ENCODE assay signal across 18 cellular contexts in the genomic region with DNA sequence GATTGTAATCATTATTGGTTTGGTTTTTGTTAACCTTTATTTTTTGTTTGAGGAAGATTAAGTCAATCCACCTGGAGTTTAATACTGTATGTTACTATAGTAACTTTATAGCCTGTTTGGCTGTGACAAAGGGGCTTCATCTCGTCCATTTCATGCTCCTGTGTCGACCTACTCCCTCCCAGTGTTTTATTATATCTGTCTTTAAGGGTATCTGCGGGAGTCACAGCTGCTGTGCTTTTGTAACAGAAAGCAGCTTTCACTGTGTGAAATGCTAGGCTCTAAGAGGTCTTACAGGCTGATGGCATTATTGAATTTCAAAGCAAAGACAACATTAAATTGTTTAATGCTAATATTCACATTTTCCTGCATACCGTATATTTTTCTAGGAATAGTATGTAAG.
DNase-seq lines count a peak whose midpoint lies in the region; TF ChIP-seq lines count a peak whose summit lies in the region.
"Had no signal": no experiment of that assay in that cellular context is flagged by ENCODE, and none has a peak within 500 bp of the region (broad histone marks: within the 10 kb centered on the region; RNA-seq: fewer than 3 reads in every experiment).

No MANE protein-coding gene starts in this region.

- H3K4me3 ChIP-seq in HUES48 (ENCODE audit: low read depth, low read length): no peak overlapping the region
- H3K4me3 ChIP-seq: PC-9 had no signal

- peak overlapping the region; percentile 70 for H3K27ac ChIP-seq in HUES48 (ENCODE audit: low read depth, low read length)
- H3K27ac ChIP-seq: PC-9 had no signal

- TF ChIP-seq CTCF in glutamatergic neuron (IDR thresholded peaks at IDR 0.05; ENCODE audit: partially characterized antibody, unreplicated experiment): no peak
- no peak for TF ChIP-seq CTCF in progenitor cell of endocrine pancreas (IDR thresholded peaks at IDR 0.05; ENCODE audit: unreplicated experiment)
- no peak for TF ChIP-seq CTCF in Calu3 (IDR thresholded peaks at IDR 0.05; ENCODE audit: unreplicated experiment)

- no peaks in the 10 kb centered on the region for H3K27me3 ChIP-seq in HUES48 (ENCODE audit: control insufficient read depth, insufficient read depth, low read length)

- no peaks in the 10 kb centered on the region for H3K36me3 ChIP-seq in HUES48 (ENCODE audit: control insufficient read depth, insufficient read depth, low read length)

- no peak overlapping the region for H3K9ac ChIP-seq in HUES48 (ENCODE audit: low read depth, low read length)

- CTCF ChIA-PET in Calu3 (lab: Charles Lee): no interaction called here

- no peaks in the 10 kb centered on the region; the same call in 1 of the 2 replicates for H3K9me3 ChIP-seq in HUES48 (ENCODE audit: control insufficient read depth, insufficient read depth, low read length)
- H3K9me3 ChIP-seq: Caco-2 had no signal

- H3K36me3 Mint-ChIP-seq in glutamatergic neuron (ENCODE audit: unreplicated experiment) (peaks cover 6% of the 10 kb centered on the region), progenitor cell of endocrine pancreas (ENCODE audit: insufficient read depth) (no peaks in the 10 kb centered on the region), Calu3 (ENCODE audit: insufficient read depth, unreplicated experiment) (no peaks in the 10 kb centered on the region)
- H3K36me3 Mint-ChIP-seq: CD14-positive monocyte, IgD-negative memory B cell had no signal

- intact Hi-C loops in Calu3 (cut with micrococcal nuclease; ENCODE audit: unreplicated experiment): no loop called here

- peaks cover 5% of the 10 kb centered on the region for H3K27me3 Mint-ChIP-seq in glutamatergic neuron (ENCODE audit: unreplicated experiment)
- H3K27me3 Mint-ChIP-seq in progenitor cell of endocrine pancreas: no peaks in the 10 kb centered on the region
- H3K27me3 Mint-ChIP-seq in Calu3 (ENCODE audit: unreplicated experiment): no peaks in the 10 kb centered on the region
- H3K27me3 Mint-ChIP-seq: IgD-negative memory B cell had no signal

- peaks cover 22% of the 10 kb centered on the region; the same call in 1 of the 2 replicates for H3K4me1 ChIP-seq in HUES48 (ENCODE audit: control insufficient read depth, insufficient read depth, low read length)
- H3K4me1 ChIP-seq: Caco-2 had no signal

- peak; percentile 94 for DNase-seq in NCI-H146 treated with DMSO at 0.1 percent for 48 hours (lab: John Stamatoyannopoulos, UW; ENCODE audit: unreplicated experiment)
- DNase-seq in NCI-H69 (lab: John Stamatoyannopoulos, UW): peak; percentile 90
- DNase-seq in glutamatergic neuron: no peak
- no peak for DNase-seq in progenitor cell of endocrine pancreas (ENCODE audit: low spot score, unreplicated experiment)
- DNase-seq in SHP77 treated with DMSO at 0.1 percent for 48 hours (lab: John Stamatoyannopoulos, UW): no peak
- no peak for DNase-seq in MV-4-11 (lab: John Stamatoyannopoulos, UW)
- no peak for DNase-seq in Calu3
- DNase-seq: Caco-2, EL, H7, Kasumi-1, MM.1S, NCI-H2107, NCI-H510A treated with DMSO at 0.1 percent for 48 hours, PC-9 had no signal

- no peak overlapping the region for H3K4me3 Mint-ChIP-seq in glutamatergic neuron (ENCODE audit: unreplicated experiment)
- no peak overlapping the region for H3K4me3 Mint-ChIP-seq in progenitor cell of endocrine pancreas (ENCODE audit: low read depth)
- no peak overlapping the region for H3K4me3 Mint-ChIP-seq in Calu3 (ENCODE audit: low read depth, unreplicated experiment)
- H3K4me3 Mint-ChIP-seq: CD14-positive monocyte, IgD-negative memory B cell had no signal

- H3K9me3 Mint-ChIP-seq in glutamatergic neuron (ENCODE audit: unreplicated experiment): peaks cover 3% of the 10 kb centered on the region
- H3K9me3 Mint-ChIP-seq in progenitor cell of endocrine pancreas (ENCODE audit: low read depth): peaks cover 3% of the 10 kb centered on the region
- no peaks in the 10 kb centered on the region for H3K9me3 Mint-ChIP-seq in Calu3 (ENCODE audit: low read depth, unreplicated experiment)

- no TSS peak for BruUV-seq in Calu3 (replicated peaks; lab: Mats Ljungman, UMichigan)

- H3K27ac Mint-ChIP-seq in glutamatergic neuron (ENCODE audit: unreplicated experiment) (peak overlapping the region; percentile 40), progenitor cell of endocrine pancreas (no peak overlapping the region), Calu3 (ENCODE audit: unreplicated experiment) (no peak overlapping the region)
- H3K27ac Mint-ChIP-seq: CD14-positive monocyte, IgD-negative memory B cell had no signal

- H3K4me1 Mint-ChIP-seq in glutamatergic neuron (ENCODE audit: low read depth, unreplicated experiment): peaks cover 26% of the 10 kb centered on the region
- H3K4me1 Mint-ChIP-seq in progenitor cell of endocrine pancreas (ENCODE audit: low read depth): peaks cover 5% of the 10 kb centered on the region
- no peaks in the 10 kb centered on the region for H3K4me1 Mint-ChIP-seq in Calu3 (ENCODE audit: low read depth, unreplicated experiment)
- H3K4me1 Mint-ChIP-seq: CD14-positive monocyte, IgD-negative memory B cell had no signal

Comparison
In these comparisons a context has a peak if more than half of its experiments do, and no peak if none do; other contexts are left out.
1. DNase-seq: peak in NCI-H146 treated with DMSO at 0.1 percent for 48 hours (single experiment) and NCI-H69 (single experiment); none in glutamatergic neuron (single experiment), progenitor cell of endocrine pancreas (single experiment), SHP77 treated with DMSO at 0.1 percent for 48 hours (single experiment), MV-4-11 (single experiment) and Calu3 (single experiment).